16 cellular contexts compared by ENCODE assay signal in the genomic region with DNA sequence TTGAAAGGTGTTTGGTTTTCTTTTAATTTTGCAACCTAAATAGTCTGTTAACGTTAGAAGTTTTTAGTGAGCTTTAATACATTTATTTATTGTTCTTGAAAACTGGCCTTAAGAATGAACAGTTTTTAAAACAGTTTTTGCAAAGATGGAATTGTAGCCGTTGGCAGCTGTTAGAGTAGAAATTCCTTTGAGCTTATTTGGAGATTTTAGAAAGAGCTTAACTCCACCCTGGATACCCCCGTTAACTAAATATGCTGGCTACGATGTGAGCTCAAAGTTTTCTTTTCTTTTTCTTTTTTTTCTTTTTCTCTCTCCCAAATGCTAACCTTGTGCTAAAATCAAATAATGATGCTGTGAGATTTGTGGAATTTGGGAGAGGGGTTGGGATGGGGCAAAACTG.
DNase-seq lines count a peak whose midpoint lies in the region; ATAC-seq and TF ChIP-seq lines count a peak whose summit lies in the region.
"Had no signal": no experiment of that assay in that cellular context is flagged by ENCODE, and none has a peak within 500 bp of the region (broad histone marks: within the 10 kb centered on the region; RNA-seq: fewer than 3 reads in every experiment).

No MANE protein-coding gene starts in this region.

- H3K27ac ChIP-seq in IMR-90 (ENCODE audit: insufficient read depth, low read length), result no peak overlapping the region
- H3K27ac ChIP-seq in coronary artery, result no peak overlapping the region
- H3K27ac ChIP-seq in thoracic aorta, result no peak overlapping the region
- no peak overlapping the region for H3K27ac ChIP-seq in WERI-Rb-1
- H3K27ac ChIP-seq: BLaER1 had no signal

- H3K27me3 Mint-ChIP-seq in activated T-cell treated with anti-CD3 and anti-CD28 coated beads, Interleukin-2, amount 50 U/mL, for 4 hours (ENCODE audit: low read depth), result no peaks in the 10 kb centered on the region

- 0 out of 4 replicates have a peak overlapping the region, but pooled peaks of 1 of the 2 experiments have one; percentile 46 for H4K8ac ChIP-seq in IMR-90 (ENCODE audit: low read depth in 2 of 2, low read length in 2 of 2)

- no peak overlapping the region for H2BK5ac ChIP-seq in IMR-90 (ENCODE audit: low read depth, low read length, poor library complexity, severe bottlenecking)

- peak overlapping the region; percentile 23; the same call in 1 of the 2 replicates for H4K91ac ChIP-seq in IMR-90 (ENCODE audit: insufficient read depth, low read depth, low read length)

- TF ChIP-seq CTCF in IMR-90 (conservative IDR thresholded peaks at IDR 0.05; ENCODE audit: low read depth, low read length) (no peak), coronary artery (IDR thresholded peaks at IDR 0.05) (no peak), thoracic aorta (IDR thresholded peaks at IDR 0.05) (no peak), WERI-Rb-1 (IDR thresholded peaks at IDR 0.05; ENCODE audit: low read depth, low read length) (no peak)

- H3K14ac ChIP-seq in IMR-90 (replicated peaks; ENCODE audit: low read depth, low read length), result no peak overlapping the region

- no peak overlapping the region for H2BK20ac ChIP-seq in IMR-90 (ENCODE audit: low read depth, low read length)

- no peaks in the 10 kb centered on the region for H4K20me1 ChIP-seq in IMR-90 (ENCODE audit: insufficient read depth, low read length)
- H4K20me1 ChIP-seq: BLaER1 had no signal

- H3K18ac ChIP-seq in IMR-90 (ENCODE audit: low read depth, low read length), result no peak overlapping the region

- H3K4me3 Mint-ChIP-seq in activated T-cell treated with anti-CD3 and anti-CD28 coated beads, Interleukin-2, amount 50 U/mL, for 4 hours, result no peak overlapping the region
- H3K4me3 Mint-ChIP-seq: CD8-positive, alpha-beta T cell had no signal

- no peak overlapping the region for H2BK15ac ChIP-seq in IMR-90 (ENCODE audit: low read depth, low read length)

- no peak overlapping the region for H2AFZ ChIP-seq in IMR-90 (replicated peaks; ENCODE audit: low read length, poor library complexity)

- TF ChIP-seq RAD21 in IMR-90 (IDR thresholded peaks at IDR 0.05; ENCODE audit: low read length), result no peak

- in situ Hi-C loops in IMR-90 (cut with MboI; ENCODE audit: low sequenced_read_pairs), result no loop called here

- TF ChIP-seq POLR2A in IMR-90 (IDR thresholded peaks at IDR 0.05; ENCODE audit: low read depth, low read length), result no peak

- H3K4ac ChIP-seq in IMR-90 (ENCODE audit: low read depth, low read length), result peak overlapping the region; percentile 7; the same call in 1 of the 2 replicates

- H3K4me3 ChIP-seq in IMR-90 (ENCODE audit: insufficient read depth, low read depth, low read length) (no peak overlapping the region), coronary artery (peak overlapping the region; percentile 12), thoracic aorta (peak overlapping the region; percentile 46), WERI-Rb-1 (ENCODE audit: low read depth, low read length) (no peak overlapping the region)
- H3K4me3 ChIP-seq: BLaER1, GM12878, K562 had no signal

- peaks cover 3% of the 10 kb centered on the region; the same call in 1 of the 2 replicates for H3K4me1 ChIP-seq in IMR-90 (ENCODE audit: control insufficient read depth, insufficient read depth, low read length)
- peaks cover 6 to 12% of the 10 kb centered on the region in 2 donors for H3K4me1 ChIP-seq in thoracic aorta (ENCODE audit: control insufficient read depth in 1 of 2, low read depth in 2 of 2)
- H3K4me1 ChIP-seq: BLaER1 had no signal

- peaks cover 10% of the 10 kb centered on the region for H3K36me3 Mint-ChIP-seq in activated T-cell treated with anti-CD3 and anti-CD28 coated beads, Interleukin-2, amount 50 U/mL, for 4 hours (ENCODE audit: insufficient read depth)
- H3K36me3 Mint-ChIP-seq: CD8-positive, alpha-beta T cell had no signal

- H3K4me1 Mint-ChIP-seq in activated T-cell treated with anti-CD3 and anti-CD28 coated beads, Interleukin-2, amount 50 U/mL, for 4 hours (ENCODE audit: low read depth), result peaks cover 18% of the 10 kb centered on the region

- no TSS peak for BruUV-seq in IMR-90 (replicated peaks; lab: Mats Ljungman, UMichigan)

- CTCF ChIA-PET in IMR-90 (lab: Yijun Ruan, JAX), result no interaction called here

- dilution Hi-C loops in IMR-90 (cut with HindIII; ENCODE audit: low sequenced_read_pairs, unreplicated experiment), result no loop called here

- DNase-seq in IMR-90 (peak; percentile 12), coronary artery (ENCODE audit: low spot score) (no peak), myocyte (ENCODE audit: low read depth) (peak; percentile 33), thoracic aorta (ENCODE audit: low spot score) (no peak), head of caudate nucleus (no peak), WERI-Rb-1 (no peak), RKO (ENCODE audit: low spot score) (no peak)
- DNase-seq in activated T-cell treated with anti-CD3 and anti-CD28 coated beads, Interleukin-2, amount 50 U/mL, for 4 hours, result no peak
- DNase-seq: CD8-positive, alpha-beta T cell; DMS79 treated with DMSO at 0.1 percent for 48 hours; NCI-H1436; NCI-H510A; NCI-H774 had no signal

- H3K79me1 ChIP-seq in IMR-90 (ENCODE audit: low read depth in 1 of 2, low read length in 2 of 2), result peaks cover 19 to 20% of the 10 kb centered on the region in 2 experiments

- ATAC-seq in IMR-90 (ENCODE audit: low read depth) (peak; percentile 65), thoracic aorta (ENCODE audit: insufficient number of reproducible peaks, low FRiP score, low read depth) (no peak)
- ATAC-seq in activated T-cell treated with anti-CD3 and anti-CD28 coated beads, Interleukin-2, amount 50 U/mL, for 4 hours, result no peak
- ATAC-seq: CD8-positive, alpha-beta T cell; GM12878; K562 had no signal

- H2BK120ac ChIP-seq in IMR-90 (ENCODE audit: low read depth, low read length), result peak overlapping the region; percentile 19; the same call in 1 of the 2 replicates

- H2AK5ac ChIP-seq in IMR-90 (ENCODE audit: low read depth, low read length), result no peak overlapping the region

- no peak overlapping the region for H2AK9ac ChIP-seq in IMR-90 (replicated peaks; ENCODE audit: low read depth, low read length, poor library complexity)

- H3K9me3 ChIP-seq in IMR-90 (ENCODE audit: control insufficient read depth, insufficient read depth, low read length), result no peaks in the 10 kb centered on the region
- H3K9me3 ChIP-seq in thoracic aorta, result no peaks in the 10 kb centered on the region
- H3K9me3 ChIP-seq in WERI-Rb-1 (ENCODE audit: severe bottlenecking), result no peaks in the 10 kb centered on the region

- H3K9me3 Mint-ChIP-seq in activated T-cell treated with anti-CD3 and anti-CD28 coated beads, Interleukin-2, amount 50 U/mL, for 4 hours, result peaks cover 4% of the 10 kb centered on the region
- H3K9me3 Mint-ChIP-seq: CD8-positive, alpha-beta T cell had no signal

- H3K56ac ChIP-seq in IMR-90 (ENCODE audit: extremely low read depth, insufficient read depth, low read length), result peak overlapping the region; percentile 12; the same call in 1 of the 2 replicates

- H3K27me3 ChIP-seq in IMR-90 (ENCODE audit: control insufficient read depth, insufficient read depth, low read length) (no peaks in the 10 kb centered on the region), thoracic aorta (replicated peaks; ENCODE audit: insufficient read depth) (no peaks in the 10 kb centered on the region), WERI-Rb-1 (ENCODE audit: insufficient read depth, low read depth, severe bottlenecking) (no peaks in the 10 kb centered on the region)
- H3K27me3 ChIP-seq: BLaER1 had no signal

- intact Hi-C loops in IMR-90 (cut with micrococcal nuclease), result no loop called here
- intact Hi-C loops in head of caudate nucleus (cut with DNase I), result no loop called here

- H3K9me1 ChIP-seq in IMR-90 (ENCODE audit: insufficient read depth, low read length), result 0 out of 2 replicates have a peak, but pooled peaks cover 6% of the 10 kb centered on the region

- H4K5ac ChIP-seq in IMR-90 (ENCODE audit: low read depth, low read length), result no peak overlapping the region

- WGBS in IMR-90 (ENCODE audit: extremely low coverage in 2 of 2, insufficient read length in 1 of 2), 2 experiments, result no CpG with 5 or more reads among the region's 4 CpGs

- H3K4me2 ChIP-seq in IMR-90 (ENCODE audit: low read depth, low read length), result peak overlapping the region; percentile 58
- H3K4me2 ChIP-seq: BLaER1 had no signal

- H3K9ac ChIP-seq in IMR-90 (ENCODE audit: low read depth, low read length), result no peak overlapping the region
- H3K9ac ChIP-seq: BLaER1 had no signal

- POLR2A ChIA-PET in IMR-90 (lab: Charles Lee; ENCODE audit: unreplicated experiment), result no interaction called here

- H3K36me3 ChIP-seq in IMR-90 (ENCODE audit: control insufficient read depth, insufficient read depth, low read length) (no peaks in the 10 kb centered on the region), thoracic aorta (no peaks in the 10 kb centered on the region), WERI-Rb-1 (no peaks in the 10 kb centered on the region)
- H3K36me3 ChIP-seq: BLaER1 had no signal

- no peak overlapping the region for H3K23ac ChIP-seq in IMR-90 (ENCODE audit: low read depth, low read length)

TF ChIP-seq in IMR-90, 13 proteins besides CTCF, POLR2A, EP300 and RAD21 (continues in another document):
- TF ChIP-seq, protein P1, sequence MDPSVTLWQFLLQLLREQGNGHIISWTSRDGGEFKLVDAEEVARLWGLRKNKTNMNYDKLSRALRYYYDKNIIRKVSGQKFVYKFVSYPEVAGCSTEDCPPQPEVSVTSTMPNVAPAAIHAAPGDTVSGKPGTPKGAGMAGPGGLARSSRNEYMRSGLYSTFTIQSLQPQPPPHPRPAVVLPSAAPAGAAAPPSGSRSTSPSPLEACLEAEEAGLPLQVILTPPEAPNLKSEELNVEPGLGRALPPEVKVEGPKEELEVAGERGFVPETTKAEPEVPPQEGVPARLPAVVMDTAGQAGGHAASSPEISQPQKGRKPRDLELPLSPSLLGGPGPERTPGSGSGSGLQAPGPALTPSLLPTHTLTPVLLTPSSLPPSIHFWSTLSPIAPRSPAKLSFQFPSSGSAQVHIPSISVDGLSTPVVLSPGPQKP (IDR thresholded peaks at IDR 0.05; ENCODE audit: borderline replicate concordance, low read depth, low read length), result no peak
- TF ChIP-seq MAZ (IDR thresholded peaks at IDR 0.05; ENCODE audit: borderline replicate concordance, low read depth, low read length), result no peak
- TF ChIP-seq MAFK (IDR thresholded peaks at IDR 0.05; ENCODE audit: low read depth, low read length), result no peak
- no peak for TF ChIP-seq FOS (IDR thresholded peaks at IDR 0.05; ENCODE audit: low read depth, low read length)
- TF ChIP-seq MXI1 (IDR thresholded peaks at IDR 0.05; ENCODE audit: borderline replicate concordance, low read depth, low read length), result no peak
- no peak for TF ChIP-seq CHD1 (IDR thresholded peaks at IDR 0.05; ENCODE audit: low read depth, low read length)
- TF ChIP-seq RFX5 (IDR thresholded peaks at IDR 0.05; ENCODE audit: low read depth, low read length), result no peak
- TF ChIP-seq RCOR1 (IDR thresholded peaks at IDR 0.05; ENCODE audit: insufficient replicate concordance, low read length), result no peak

Comparison
In these comparisons a context has a peak if more than half of its experiments do, and no peak if none do; other contexts are left out.
1. DNase-seq: peak in IMR-90 (single experiment) and myocyte (single experiment); none in coronary artery (single experiment), thoracic aorta (single experiment), head of caudate nucleus (0 of 42), activated T-cell treated with anti-CD3 and anti-CD28 coated beads, Interleukin-2, amount 50 U/mL, for 4 hours (single experiment), WERI-Rb-1 (single experiment) and RKO (single experiment).
2. H3K4me3 ChIP-seq: peak in coronary artery (single experiment) and thoracic aorta (single experiment); none in IMR-90 (single experiment) and WERI-Rb-1 (single experiment).